Comparison of ENCODE assay signal across 1 cellular context in the genomic region with DNA sequence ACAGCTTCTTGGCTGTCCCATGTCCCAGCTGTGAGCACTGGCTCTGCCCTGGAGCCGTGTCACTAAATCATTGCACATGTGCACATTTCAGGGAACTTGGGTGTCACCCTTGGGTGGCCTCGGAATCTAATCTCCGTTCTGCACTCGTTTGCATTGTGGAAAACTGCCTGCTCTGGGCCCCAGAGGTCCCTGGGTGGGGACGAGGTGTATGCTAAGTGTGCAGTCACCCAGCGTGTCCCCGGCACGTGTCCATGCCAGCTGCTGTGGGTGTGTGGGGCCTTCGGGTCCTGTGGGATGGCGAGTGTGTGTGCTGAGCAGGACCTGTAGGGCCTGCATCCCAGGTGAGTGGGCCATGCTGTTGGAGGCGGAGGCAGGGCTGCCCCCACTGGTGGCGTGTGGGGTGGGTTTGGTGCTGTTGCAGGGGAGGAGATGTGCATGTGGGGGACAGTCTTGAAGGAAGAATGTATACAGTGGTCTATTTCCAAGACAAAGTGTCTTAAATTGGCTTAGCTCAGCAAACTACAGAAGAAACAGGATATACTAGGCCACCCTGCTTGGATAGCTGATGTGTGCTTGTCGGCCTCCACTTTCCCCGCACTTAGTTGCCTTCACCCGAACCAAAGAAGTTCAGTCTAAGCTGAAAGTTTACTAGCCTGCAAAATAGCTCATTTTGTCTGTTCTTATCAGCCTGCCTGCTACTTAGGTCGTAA.
TF ChIP-seq lines count a peak whose summit lies in the region.

No MANE protein-coding gene starts in this region.

TF ChIP-seq in K562, 482 proteins besides CTCF, POLR2A, EP300 and RAD21 (continued from another document and continues in another):
- TF ChIP-seq, protein P1, sequence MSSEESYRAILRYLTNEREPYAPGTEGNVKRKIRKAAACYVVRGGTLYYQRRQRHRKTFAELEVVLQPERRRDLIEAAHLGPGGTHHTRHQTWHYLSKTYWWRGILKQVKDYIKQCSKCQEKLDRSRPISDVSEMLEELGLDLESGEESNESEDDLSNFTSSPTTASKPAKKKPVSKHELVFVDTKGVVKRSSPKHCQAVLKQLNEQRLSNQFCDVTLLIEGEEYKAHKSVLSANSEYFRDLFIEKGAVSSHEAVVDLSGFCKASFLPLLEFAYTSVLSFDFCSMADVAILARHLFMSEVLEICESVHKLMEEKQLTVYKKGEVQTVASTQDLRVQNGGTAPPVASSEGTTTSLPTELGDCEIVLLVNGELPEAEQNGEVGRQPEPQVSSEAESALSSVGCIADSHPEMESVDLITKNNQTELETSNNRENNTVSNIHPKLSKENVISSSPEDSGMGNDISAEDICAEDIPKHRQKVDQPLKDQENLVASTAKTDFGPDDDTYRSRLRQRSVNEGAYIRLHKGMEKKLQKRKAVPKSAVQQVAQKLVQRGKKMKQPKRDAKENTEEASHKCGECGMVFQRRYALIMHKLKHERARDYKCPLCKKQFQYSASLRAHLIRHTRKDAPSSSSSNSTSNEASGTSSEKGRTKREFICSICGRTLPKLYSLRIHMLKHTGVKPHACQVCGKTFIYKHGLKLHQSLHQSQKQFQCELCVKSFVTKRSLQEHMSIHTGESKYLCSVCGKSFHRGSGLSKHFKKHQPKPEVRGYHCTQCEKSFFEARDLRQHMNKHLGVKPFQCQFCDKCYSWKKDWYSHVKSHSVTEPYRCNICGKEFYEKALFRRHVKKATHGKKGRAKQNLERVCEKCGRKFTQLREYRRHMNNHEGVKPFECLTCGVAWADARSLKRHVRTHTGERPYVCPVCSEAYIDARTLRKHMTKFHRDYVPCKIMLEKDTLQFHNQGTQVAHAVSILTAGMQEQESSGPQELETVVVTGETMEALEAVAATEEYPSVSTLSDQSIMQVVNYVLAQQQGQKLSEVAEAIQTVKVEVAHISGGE (CRISPR knock-in tag; IDR thresholded peaks at IDR 0.05): no peak
- TF ChIP-seq, protein P2, sequence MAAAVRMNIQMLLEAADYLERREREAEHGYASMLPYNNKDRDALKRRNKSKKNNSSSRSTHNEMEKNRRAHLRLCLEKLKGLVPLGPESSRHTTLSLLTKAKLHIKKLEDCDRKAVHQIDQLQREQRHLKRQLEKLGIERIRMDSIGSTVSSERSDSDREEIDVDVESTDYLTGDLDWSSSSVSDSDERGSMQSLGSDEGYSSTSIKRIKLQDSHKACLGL (CRISPR knock-in tag; IDR thresholded peaks at IDR 0.05; ENCODE audit: borderline replicate concordance, poor library complexity, severe bottlenecking): no peak
- TF ChIP-seq, protein P3, sequence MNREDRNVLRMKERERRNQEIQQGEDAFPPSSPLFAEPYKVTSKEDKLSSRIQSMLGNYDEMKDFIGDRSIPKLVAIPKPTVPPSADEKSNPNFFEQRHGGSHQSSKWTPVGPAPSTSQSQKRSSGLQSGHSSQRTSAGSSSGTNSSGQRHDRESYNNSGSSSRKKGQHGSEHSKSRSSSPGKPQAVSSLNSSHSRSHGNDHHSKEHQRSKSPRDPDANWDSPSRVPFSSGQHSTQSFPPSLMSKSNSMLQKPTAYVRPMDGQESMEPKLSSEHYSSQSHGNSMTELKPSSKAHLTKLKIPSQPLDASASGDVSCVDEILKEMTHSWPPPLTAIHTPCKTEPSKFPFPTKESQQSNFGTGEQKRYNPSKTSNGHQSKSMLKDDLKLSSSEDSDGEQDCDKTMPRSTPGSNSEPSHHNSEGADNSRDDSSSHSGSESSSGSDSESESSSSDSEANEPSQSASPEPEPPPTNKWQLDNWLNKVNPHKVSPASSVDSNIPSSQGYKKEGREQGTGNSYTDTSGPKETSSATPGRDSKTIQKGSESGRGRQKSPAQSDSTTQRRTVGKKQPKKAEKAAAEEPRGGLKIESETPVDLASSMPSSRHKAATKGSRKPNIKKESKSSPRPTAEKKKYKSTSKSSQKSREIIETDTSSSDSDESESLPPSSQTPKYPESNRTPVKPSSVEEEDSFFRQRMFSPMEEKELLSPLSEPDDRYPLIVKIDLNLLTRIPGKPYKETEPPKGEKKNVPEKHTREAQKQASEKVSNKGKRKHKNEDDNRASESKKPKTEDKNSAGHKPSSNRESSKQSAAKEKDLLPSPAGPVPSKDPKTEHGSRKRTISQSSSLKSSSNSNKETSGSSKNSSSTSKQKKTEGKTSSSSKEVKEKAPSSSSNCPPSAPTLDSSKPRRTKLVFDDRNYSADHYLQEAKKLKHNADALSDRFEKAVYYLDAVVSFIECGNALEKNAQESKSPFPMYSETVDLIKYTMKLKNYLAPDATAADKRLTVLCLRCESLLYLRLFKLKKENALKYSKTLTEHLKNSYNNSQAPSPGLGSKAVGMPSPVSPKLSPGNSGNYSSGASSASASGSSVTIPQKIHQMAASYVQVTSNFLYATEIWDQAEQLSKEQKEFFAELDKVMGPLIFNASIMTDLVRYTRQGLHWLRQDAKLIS (CRISPR knock-in tag; IDR thresholded peaks at IDR 0.05): no peak
- TF ChIP-seq HDAC2 (IDR thresholded peaks at IDR 0.05): peak; percentile 85
- TF ChIP-seq GTF2E2 (tag; IDR thresholded peaks at IDR 0.05): no peak
- no peak for TF ChIP-seq OTX1 (CRISPR knock-in tag; IDR thresholded peaks at IDR 0.05)
- no peak for TF ChIP-seq RBM15 (IDR thresholded peaks at IDR 0.05; ENCODE audit: insufficient read depth, low read length)
- TF ChIP-seq CREBBP (IDR thresholded peaks at IDR 0.05; ENCODE audit: low read depth, low read length): no peak
- TF ChIP-seq CHD2 (IDR thresholded peaks at IDR 0.05; ENCODE audit: low read depth, low read length): no peak
- 0 out of 2 replicates have a peak, but pooled peaks have one; percentile 45 for TF ChIP-seq ELF4 (CRISPR knock-in tag; IDR thresholded peaks at IDR 0.05)
- TF ChIP-seq, protein P4, sequence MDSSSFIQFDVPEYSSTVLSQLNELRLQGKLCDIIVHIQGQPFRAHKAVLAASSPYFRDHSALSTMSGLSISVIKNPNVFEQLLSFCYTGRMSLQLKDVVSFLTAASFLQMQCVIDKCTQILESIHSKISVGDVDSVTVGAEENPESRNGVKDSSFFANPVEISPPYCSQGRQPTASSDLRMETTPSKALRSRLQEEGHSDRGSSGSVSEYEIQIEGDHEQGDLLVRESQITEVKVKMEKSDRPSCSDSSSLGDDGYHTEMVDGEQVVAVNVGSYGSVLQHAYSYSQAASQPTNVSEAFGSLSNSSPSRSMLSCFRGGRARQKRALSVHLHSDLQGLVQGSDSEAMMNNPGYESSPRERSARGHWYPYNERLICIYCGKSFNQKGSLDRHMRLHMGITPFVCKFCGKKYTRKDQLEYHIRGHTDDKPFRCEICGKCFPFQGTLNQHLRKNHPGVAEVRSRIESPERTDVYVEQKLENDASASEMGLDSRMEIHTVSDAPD (CRISPR knock-in tag; IDR thresholded peaks at IDR 0.05): no peak
- TF ChIP-seq SNRNP70 (optimal IDR thresholded peaks at IDR 0.05; ENCODE audit: low read depth, low read length): no peak
- TF ChIP-seq ZNF253 (CRISPR knock-in tag; conservative IDR thresholded peaks at IDR 0.05): no peak
- TF ChIP-seq ARHGAP35 (IDR thresholded peaks at IDR 0.05; ENCODE audit: partially characterized antibody): peak; percentile 70
- TF ChIP-seq ZBTB8A (IDR thresholded peaks at IDR 0.05; ENCODE audit: partially characterized antibody): no peak
- TF ChIP-seq ZC3H8 (IDR thresholded peaks at IDR 0.05): no peak
- no peak for TF ChIP-seq ZNF354B (CRISPR knock-in tag; IDR thresholded peaks at IDR 0.05)
- TF ChIP-seq ZNF707 (CRISPR knock-in tag; conservative IDR thresholded peaks at IDR 0.05): no peak
- peak; percentile 61 for TF ChIP-seq POLR2G (IDR thresholded peaks at IDR 0.05; ENCODE audit: low read depth, low read length)
- TF ChIP-seq RBFOX2 (IDR thresholded peaks at IDR 0.05; ENCODE audit: low read depth, low read length): 0 out of 2 replicates have a peak, but pooled peaks have one; percentile 25
- TF ChIP-seq, protein P5, sequence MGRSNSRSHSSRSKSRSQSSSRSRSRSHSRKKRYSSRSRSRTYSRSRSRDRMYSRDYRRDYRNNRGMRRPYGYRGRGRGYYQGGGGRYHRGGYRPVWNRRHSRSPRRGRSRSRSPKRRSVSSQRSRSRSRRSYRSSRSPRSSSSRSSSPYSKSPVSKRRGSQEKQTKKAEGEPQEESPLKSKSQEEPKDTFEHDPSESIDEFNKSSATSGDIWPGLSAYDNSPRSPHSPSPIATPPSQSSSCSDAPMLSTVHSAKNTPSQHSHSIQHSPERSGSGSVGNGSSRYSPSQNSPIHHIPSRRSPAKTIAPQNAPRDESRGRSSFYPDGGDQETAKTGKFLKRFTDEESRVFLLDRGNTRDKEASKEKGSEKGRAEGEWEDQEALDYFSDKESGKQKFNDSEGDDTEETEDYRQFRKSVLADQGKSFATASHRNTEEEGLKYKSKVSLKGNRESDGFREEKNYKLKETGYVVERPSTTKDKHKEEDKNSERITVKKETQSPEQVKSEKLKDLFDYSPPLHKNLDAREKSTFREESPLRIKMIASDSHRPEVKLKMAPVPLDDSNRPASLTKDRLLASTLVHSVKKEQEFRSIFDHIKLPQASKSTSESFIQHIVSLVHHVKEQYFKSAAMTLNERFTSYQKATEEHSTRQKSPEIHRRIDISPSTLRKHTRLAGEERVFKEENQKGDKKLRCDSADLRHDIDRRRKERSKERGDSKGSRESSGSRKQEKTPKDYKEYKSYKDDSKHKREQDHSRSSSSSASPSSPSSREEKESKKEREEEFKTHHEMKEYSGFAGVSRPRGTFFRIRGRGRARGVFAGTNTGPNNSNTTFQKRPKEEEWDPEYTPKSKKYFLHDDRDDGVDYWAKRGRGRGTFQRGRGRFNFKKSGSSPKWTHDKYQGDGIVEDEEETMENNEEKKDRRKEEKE (IDR thresholded peaks at IDR 0.05; ENCODE audit: borderline replicate concordance in 1 of 2, control insufficient read depth in 1 of 2, low read depth in 2 of 2, low read length in 1 of 2): no peak
- TF ChIP-seq, protein P6, sequence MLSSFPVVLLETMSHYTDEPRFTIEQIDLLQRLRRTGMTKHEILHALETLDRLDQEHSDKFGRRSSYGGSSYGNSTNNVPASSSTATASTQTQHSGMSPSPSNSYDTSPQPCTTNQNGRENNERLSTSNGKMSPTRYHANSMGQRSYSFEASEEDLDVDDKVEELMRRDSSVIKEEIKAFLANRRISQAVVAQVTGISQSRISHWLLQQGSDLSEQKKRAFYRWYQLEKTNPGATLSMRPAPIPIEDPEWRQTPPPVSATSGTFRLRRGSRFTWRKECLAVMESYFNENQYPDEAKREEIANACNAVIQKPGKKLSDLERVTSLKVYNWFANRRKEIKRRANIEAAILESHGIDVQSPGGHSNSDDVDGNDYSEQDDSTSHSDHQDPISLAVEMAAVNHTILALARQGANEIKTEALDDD (IDR thresholded peaks at IDR 0.05): no peak
- TF ChIP-seq, protein P7, sequence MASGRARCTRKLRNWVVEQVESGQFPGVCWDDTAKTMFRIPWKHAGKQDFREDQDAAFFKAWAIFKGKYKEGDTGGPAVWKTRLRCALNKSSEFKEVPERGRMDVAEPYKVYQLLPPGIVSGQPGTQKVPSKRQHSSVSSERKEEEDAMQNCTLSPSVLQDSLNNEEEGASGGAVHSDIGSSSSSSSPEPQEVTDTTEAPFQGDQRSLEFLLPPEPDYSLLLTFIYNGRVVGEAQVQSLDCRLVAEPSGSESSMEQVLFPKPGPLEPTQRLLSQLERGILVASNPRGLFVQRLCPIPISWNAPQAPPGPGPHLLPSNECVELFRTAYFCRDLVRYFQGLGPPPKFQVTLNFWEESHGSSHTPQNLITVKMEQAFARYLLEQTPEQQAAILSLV (tag; IDR thresholded peaks at IDR 0.05): no peak
- TF ChIP-seq ARNT (IDR thresholded peaks at IDR 0.05): no peak
- no peak for TF ChIP-seq ELF1 (tag; IDR thresholded peaks at IDR 0.05)
- TF ChIP-seq, protein P8, sequence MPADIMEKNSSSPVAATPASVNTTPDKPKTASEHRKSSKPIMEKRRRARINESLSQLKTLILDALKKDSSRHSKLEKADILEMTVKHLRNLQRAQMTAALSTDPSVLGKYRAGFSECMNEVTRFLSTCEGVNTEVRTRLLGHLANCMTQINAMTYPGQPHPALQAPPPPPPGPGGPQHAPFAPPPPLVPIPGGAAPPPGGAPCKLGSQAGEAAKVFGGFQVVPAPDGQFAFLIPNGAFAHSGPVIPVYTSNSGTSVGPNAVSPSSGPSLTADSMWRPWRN (IDR thresholded peaks at IDR 0.05; ENCODE audit: low read depth): no peak
- TF ChIP-seq, protein P9, sequence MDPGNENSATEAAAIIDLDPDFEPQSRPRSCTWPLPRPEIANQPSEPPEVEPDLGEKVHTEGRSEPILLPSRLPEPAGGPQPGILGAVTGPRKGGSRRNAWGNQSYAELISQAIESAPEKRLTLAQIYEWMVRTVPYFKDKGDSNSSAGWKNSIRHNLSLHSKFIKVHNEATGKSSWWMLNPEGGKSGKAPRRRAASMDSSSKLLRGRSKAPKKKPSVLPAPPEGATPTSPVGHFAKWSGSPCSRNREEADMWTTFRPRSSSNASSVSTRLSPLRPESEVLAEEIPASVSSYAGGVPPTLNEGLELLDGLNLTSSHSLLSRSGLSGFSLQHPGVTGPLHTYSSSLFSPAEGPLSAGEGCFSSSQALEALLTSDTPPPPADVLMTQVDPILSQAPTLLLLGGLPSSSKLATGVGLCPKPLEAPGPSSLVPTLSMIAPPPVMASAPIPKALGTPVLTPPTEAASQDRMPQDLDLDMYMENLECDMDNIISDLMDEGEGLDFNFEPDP (CRISPR knock-in tag; IDR thresholded peaks at IDR 0.05): no peak
- TF ChIP-seq ZNF316 (IDR thresholded peaks at IDR 0.05): peak; percentile 84
